ENCODE assay signal across 15 cellular contexts in the genomic region with DNA sequence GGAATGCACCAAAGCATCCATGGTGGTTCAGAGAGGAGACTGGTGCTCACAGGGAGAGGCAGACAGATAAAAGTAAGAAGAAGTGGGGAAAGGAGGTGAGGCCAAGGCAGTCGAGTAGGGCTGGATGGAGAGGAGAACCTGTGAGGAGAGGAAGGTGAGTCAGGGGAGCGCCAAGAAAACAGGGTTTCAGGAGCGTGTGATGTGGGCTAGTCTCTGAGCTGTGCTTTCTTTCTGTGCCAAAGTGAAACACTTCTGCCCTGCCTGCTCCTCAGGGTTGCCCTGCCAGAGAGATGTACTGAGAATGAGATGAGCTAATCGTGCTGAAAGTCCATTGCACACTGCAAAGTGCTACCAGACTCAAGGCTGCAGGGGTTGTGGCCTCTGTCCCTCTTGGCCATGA.
DNase-seq lines count a peak whose midpoint lies in the region; ATAC-seq and TF ChIP-seq lines count a peak whose summit lies in the region.
"Had no signal": no experiment of that assay in that cellular context is flagged by ENCODE, and none has a peak within 500 bp of the region (broad histone marks: within the 10 kb centered on the region; RNA-seq: fewer than 3 reads in every experiment).

No MANE protein-coding gene starts in this region.

- TF ChIP-seq CTCF in Calu3 (IDR thresholded peaks at IDR 0.05; ENCODE audit: unreplicated experiment) = no peak
- TF ChIP-seq CTCF in foreskin keratinocyte (conservative IDR thresholded peaks at IDR 0.05) = no peak

- no TSS peak for BruUV-seq in Calu3 (replicated peaks; lab: Mats Ljungman, UMichigan)

- H3K4me3 Mint-ChIP-seq in activated CD4-positive, alpha-beta T cell treated with anti-CD3 and anti-CD28 coated beads for 36 hours = no peak overlapping the region
- no peak overlapping the region for H3K4me3 Mint-ChIP-seq in activated CD4-positive, alpha-beta T cell treated with anti-CD3 and anti-CD28 coated beads, Interleukin-2, amount 10 ng/mL, durations not matched to agents 24 days and 14 days
- H3K4me3 Mint-ChIP-seq in activated naive CD4-positive, alpha-beta T cell treated with anti-CD3 and anti-CD28 coated beads for 36 hours = no peak overlapping the region
- H3K4me3 Mint-ChIP-seq in Calu3 (ENCODE audit: low read depth, unreplicated experiment) = no peak overlapping the region
- H3K4me3 Mint-ChIP-seq: CD8-positive, alpha-beta memory T cell; HFFc6 had no signal

- DNase-seq in activated CD4-positive, alpha-beta T cell treated with anti-CD3 and anti-CD28 coated beads for 36 hours = peak; percentile 35
- DNase-seq in activated CD4-positive, alpha-beta T cell treated with anti-CD3 and anti-CD28 coated beads, Interleukin-2, amount 10 ng/mL, durations not matched to agents 24 days and 14 days = no peak
- peak; percentile 15 for DNase-seq in activated naive CD4-positive, alpha-beta T cell treated with anti-CD3 and anti-CD28 coated beads for 36 hours
- no peak for DNase-seq in activated naive CD4-positive, alpha-beta T cell (lab: John Stamatoyannopoulos, UW)
- DNase-seq in Calu3 (no peak), ecto neural progenitor cell (ENCODE audit: low spot score) (peak; percentile 41), foreskin keratinocyte (no peak)
- DNase-seq: Caco-2; CD8-positive, alpha-beta memory T cell; DMS53; HCEC 1CT; HFFc6 had no signal

- H3K27ac Mint-ChIP-seq in activated CD4-positive, alpha-beta T cell treated with anti-CD3 and anti-CD28 coated beads for 36 hours = no peak overlapping the region
- no peak overlapping the region for H3K27ac Mint-ChIP-seq in activated CD4-positive, alpha-beta T cell treated with anti-CD3 and anti-CD28 coated beads, Interleukin-2, amount 10 ng/mL, durations not matched to agents 24 days and 14 days
- H3K27ac Mint-ChIP-seq in activated naive CD4-positive, alpha-beta T cell treated with anti-CD3 and anti-CD28 coated beads for 36 hours = no peak overlapping the region
- peak overlapping the region; percentile 11 for H3K27ac Mint-ChIP-seq in Calu3 (ENCODE audit: unreplicated experiment)
- H3K27ac Mint-ChIP-seq: HFFc6 had no signal

- no peaks in the 10 kb centered on the region for H3K4me1 Mint-ChIP-seq in activated CD4-positive, alpha-beta T cell treated with anti-CD3 and anti-CD28 coated beads for 36 hours
- H3K4me1 Mint-ChIP-seq in activated CD4-positive, alpha-beta T cell treated with anti-CD3 and anti-CD28 coated beads, Interleukin-2, amount 10 ng/mL, durations not matched to agents 24 days and 14 days = no peaks in the 10 kb centered on the region
- no peaks in the 10 kb centered on the region for H3K4me1 Mint-ChIP-seq in activated naive CD4-positive, alpha-beta T cell treated with anti-CD3 and anti-CD28 coated beads for 36 hours (ENCODE audit: low read depth)
- no peaks in the 10 kb centered on the region for H3K4me1 Mint-ChIP-seq in Calu3 (ENCODE audit: low read depth, unreplicated experiment)
- H3K4me1 Mint-ChIP-seq: CD8-positive, alpha-beta memory T cell had no signal

- intact Hi-C loops in activated CD4-positive, alpha-beta T cell treated with anti-CD3 and anti-CD28 coated beads for 36 hours (cut with DNase I, micrococcal nuclease) = loop anchor here in 1 of 2 experiments (5.0 kb wide), 1 partner anchor 48 kb away; no protein-coding TSS in a partner anchor
- intact Hi-C loops in activated CD4-positive, alpha-beta T cell treated with anti-CD3 and anti-CD28 coated beads, Interleukin-2, amount 10 ng/mL, durations not matched to agents 24 days and 14 days (cut with micrococcal nuclease) = no loop called here
- intact Hi-C loops in activated naive CD4-positive, alpha-beta T cell treated with anti-CD3 and anti-CD28 coated beads for 36 hours (cut with micrococcal nuclease) = no loop called here
- intact Hi-C loops in Calu3 (cut with micrococcal nuclease; ENCODE audit: unreplicated experiment) = no loop called here

- no peaks in the 10 kb centered on the region for H3K9me3 Mint-ChIP-seq in activated CD4-positive, alpha-beta T cell treated with anti-CD3 and anti-CD28 coated beads for 36 hours (ENCODE audit: low read depth)
- H3K9me3 Mint-ChIP-seq in activated CD4-positive, alpha-beta T cell treated with anti-CD3 and anti-CD28 coated beads, Interleukin-2, amount 10 ng/mL, durations not matched to agents 24 days and 14 days = no peaks in the 10 kb centered on the region
- no peaks in the 10 kb centered on the region for H3K9me3 Mint-ChIP-seq in activated naive CD4-positive, alpha-beta T cell treated with anti-CD3 and anti-CD28 coated beads for 36 hours
- no peaks in the 10 kb centered on the region for H3K9me3 Mint-ChIP-seq in Calu3 (ENCODE audit: low read depth, unreplicated experiment)
- H3K9me3 Mint-ChIP-seq: CD8-positive, alpha-beta memory T cell had no signal

- peak; percentile 85 for ATAC-seq in activated CD4-positive, alpha-beta T cell treated with anti-CD3 and anti-CD28 coated beads for 36 hours
- ATAC-seq in HG03571 (IDR thresholded peaks at IDR 0.05; ENCODE audit: unreplicated experiment) = no peak
- no peak for ATAC-seq in foreskin keratinocyte

- H3K4me1 ChIP-seq in foreskin keratinocyte = no peaks in the 10 kb centered on the region
- H3K4me1 ChIP-seq: BLaER1, Caco-2 had no signal

- CTCF ChIA-PET in activated CD4-positive, alpha-beta T cell treated with anti-CD3 and anti-CD28 coated beads for 36 hours (lab: Charles Lee) = no interaction called here
- CTCF ChIA-PET in activated naive CD4-positive, alpha-beta T cell treated with anti-CD3 and anti-CD28 coated beads for 36 hours (lab: Charles Lee) = no interaction called here
- CTCF ChIA-PET in Calu3 (lab: Charles Lee) = no interaction called here

- H3K36me3 Mint-ChIP-seq in activated CD4-positive, alpha-beta T cell treated with anti-CD3 and anti-CD28 coated beads for 36 hours (ENCODE audit: low read depth) = no peaks in the 10 kb centered on the region
- no peaks in the 10 kb centered on the region for H3K36me3 Mint-ChIP-seq in activated CD4-positive, alpha-beta T cell treated with anti-CD3 and anti-CD28 coated beads, Interleukin-2, amount 10 ng/mL, durations not matched to agents 24 days and 14 days (ENCODE audit: low read depth)
- no peaks in the 10 kb centered on the region for H3K36me3 Mint-ChIP-seq in activated naive CD4-positive, alpha-beta T cell treated with anti-CD3 and anti-CD28 coated beads for 36 hours (ENCODE audit: low read depth)
- no peaks in the 10 kb centered on the region for H3K36me3 Mint-ChIP-seq in Calu3 (ENCODE audit: insufficient read depth, unreplicated experiment)
- H3K36me3 Mint-ChIP-seq: CD8-positive, alpha-beta memory T cell had no signal

- H3K27me3 ChIP-seq in foreskin keratinocyte = no peaks in the 10 kb centered on the region
- H3K27me3 ChIP-seq: BLaER1 had no signal

- H3K27me3 Mint-ChIP-seq in activated CD4-positive, alpha-beta T cell treated with anti-CD3 and anti-CD28 coated beads for 36 hours = peaks cover 2% of the 10 kb centered on the region
- peaks cover 9% of the 10 kb centered on the region for H3K27me3 Mint-ChIP-seq in activated CD4-positive, alpha-beta T cell treated with anti-CD3 and anti-CD28 coated beads, Interleukin-2, amount 10 ng/mL, durations not matched to agents 24 days and 14 days
- no peaks in the 10 kb centered on the region for H3K27me3 Mint-ChIP-seq in activated naive CD4-positive, alpha-beta T cell treated with anti-CD3 and anti-CD28 coated beads for 36 hours (ENCODE audit: low read depth)
- H3K27me3 Mint-ChIP-seq in Calu3 (ENCODE audit: unreplicated experiment) = peaks cover 80% of the 10 kb centered on the region

- POLR2A ChIA-PET in activated CD4-positive, alpha-beta T cell treated with anti-CD3 and anti-CD28 coated beads for 36 hours (lab: Charles Lee) = no interaction called here

- H3K27ac ChIP-seq in foreskin keratinocyte = no peak overlapping the region
- H3K27ac ChIP-seq: 22Rv1, BLaER1 had no signal

Comparison
In these comparisons a context has a peak if more than half of its experiments do, and no peak if none do; other contexts are left out.
1. DNase-seq: peak in activated CD4-positive, alpha-beta T cell treated with anti-CD3 and anti-CD28 coated beads for 36 hours (single experiment), activated naive CD4-positive, alpha-beta T cell treated with anti-CD3 and anti-CD28 coated beads for 36 hours (single experiment) and ecto neural progenitor cell (single experiment); none in activated CD4-positive, alpha-beta T cell treated with anti-CD3 and anti-CD28 coated beads, Interleukin-2, amount 10 ng/mL, durations not matched to agents 24 days and 14 days (single experiment), activated naive CD4-positive, alpha-beta T cell (0 of 4), Calu3 (single experiment) and foreskin keratinocyte (0 of 2).